35 cellular contexts compared by ENCODE assay signal in the genomic region with DNA sequence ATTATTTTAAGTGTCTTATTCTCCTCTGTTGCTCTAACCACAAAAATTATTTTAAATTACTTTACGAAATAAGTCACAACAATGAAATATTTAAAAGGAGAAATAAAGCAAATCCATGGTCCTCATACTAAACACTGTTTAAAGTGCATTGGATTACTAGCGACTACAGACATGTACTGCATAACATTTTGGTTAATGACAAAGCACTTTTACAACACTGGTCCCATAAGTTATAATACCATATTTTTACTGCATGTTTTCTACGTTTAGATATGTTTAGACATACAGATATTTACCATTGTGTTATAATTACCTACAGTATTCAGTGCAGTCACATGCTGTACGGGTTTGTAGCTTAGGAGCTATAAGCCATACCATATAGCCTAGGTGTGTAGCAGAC. TPM values are rescaled to one million over a fixed set of nuclear protein-coding genes. Genes with fewer than 3 reads are reported as not detected.
"Had no signal": no experiment of that assay in that cellular context is flagged by ENCODE, and none has a peak within 500 bp of the region (broad histone marks: within the 10 kb centered on the region; RNA-seq: fewer than 3 reads in every experiment).

No MANE protein-coding gene starts in this region.

- H3K9me3 ChIP-seq: adrenal gland, ascending aorta, body of pancreas had no signal

- H3K27me3 ChIP-seq: adrenal gland, ascending aorta, body of pancreas, brain microvascular endothelial cell, cardiac muscle cell had no signal

- FAIRE-seq: astrocyte, bronchial epithelial cell had no signal

- H3K27ac ChIP-seq: adrenal gland, ascending aorta, body of pancreas, brain microvascular endothelial cell, cardiac muscle cell had no signal

- DNase-seq: activated effector memory CD4-positive, alpha-beta T cell treated with anti-CD3 and anti-CD28 coated beads, Interleukin-2, amount 50 U/mL, for 16 hours; activated effector memory CD4-positive, alpha-beta T cell treated with Interleukin-2 at 50 U/mL for 16 hours; activated gamma-delta T cell; activated gamma-delta T cell treated with Interleukin-2 at 50 U/mL for 16 hours; activated naive CD4-positive, alpha-beta T cell; activated naive CD4-positive, alpha-beta T cell treated with anti-CD3 and anti-CD28 coated beads for 36 hours; activated naive CD4-positive, alpha-beta T cell treated with anti-CD3 and anti-CD28 coated beads, Interleukin-2, amount 10 ng/mL, durations not matched to agents 7 days and 5 days; activated naive CD4-positive, alpha-beta T cell treated with anti-CD3 and anti-CD28 coated beads, Interleukin-2, amount 50 U/mL, for 16 hours; activated naive CD4-positive, alpha-beta T cell treated with Interleukin-2 at 50 U/mL for 16 hours; activated naive CD8-positive, alpha-beta T cell treated with anti-CD3 and anti-CD28 coated beads for 36 hours; activated naive CD8-positive, alpha-beta T cell treated with anti-CD3 and anti-CD28 coated beads, Interleukin-2, amount 10 ng/mL, durations not matched to agents 7 days and 5 days; activated naive CD8-positive, alpha-beta T cell treated with anti-CD3 and anti-CD28 coated beads, Interleukin-2, amount 50 U/mL, for 24 hours; activated T-cell treated with anti-CD3 and anti-CD28 coated beads, Interleukin-2, amount 50 U/mL, for 1 hour; activated T-cell treated with anti-CD3 and anti-CD28 coated beads, Interleukin-2, amount 50 U/mL, for 24 hours; activated T-cell treated with anti-CD3 and anti-CD28 coated beads, Interleukin-2, amount 50 U/mL, for 4 hours; activated T-cell treated with anti-CD3 and anti-CD28 coated beads, Interleukin-2, amount 50 U/mL, for 48 hours; activated T-cell treated with anti-CD3 and anti-CD28 coated beads, Interleukin-2, amount 50 U/mL, for 72 hours; adrenal gland; amniotic stem cell; amygdala; anterior cingulate cortex; aorta; body of pancreas; brain microvascular endothelial cell; central memory CD4-positive, alpha-beta T cell; cerebellar nuclear complex had no signal

- ATAC-seq: activated naive CD4-positive, alpha-beta T cell treated with anti-CD3 and anti-CD28 coated beads, Interleukin-2, amount 50 U/mL, for 72 hours; activated naive CD8-positive, alpha-beta T cell treated with anti-CD3 and anti-CD28 coated beads, Interleukin-2, amount 50 U/mL, for 24 hours; activated T-cell treated with anti-CD3 and anti-CD28 coated beads, Interleukin-2, amount 50 U/mL, for 4 hours; activated T-cell treated with anti-CD3 and anti-CD28 coated beads, Interleukin-2, amount 50 U/mL, for 72 hours; activated T-helper 17 cell treated with anti-CD3 and anti-CD28 coated beads, Interleukin-2, amount 50 U/mL, for 72 hours; body of pancreas had no signal

- H3K36me3 ChIP-seq: cardiac muscle cell had no signal

- H3K4me1 ChIP-seq: ascending aorta, body of pancreas had no signal

- H3K4me3 ChIP-seq: adrenal gland, ascending aorta, body of pancreas, cardiac muscle cell had no signal

RNA-seq across cellular contexts. Expression of a gene that starts 59.2 kb away (rescaled TPM):
- total RNA-seq: activated naive CD4-positive, alpha-beta T cell treated with anti-CD3 and anti-CD28 coated beads for 36 hours; activated naive CD4-positive, alpha-beta T cell treated with anti-CD3 and anti-CD28 coated beads, Interleukin-2, amount 50 U/mL, for 72 hours; activated naive CD8-positive, alpha-beta T cell treated with anti-CD3 and anti-CD28 coated beads for 36 hours; activated naive CD8-positive, alpha-beta T cell treated with anti-CD3 and anti-CD28 coated beads, Interleukin-2, amount 10 ng/mL, durations not matched to agents 7 days and 5 days; activated T-cell treated with anti-CD3 and anti-CD28 coated beads, Interleukin-2, amount 50 U/mL, for 4 hours; activated T-cell treated with anti-CD3 and anti-CD28 coated beads, Interleukin-2, amount 50 U/mL, for 72 hours; activated T-helper 1 cell treated with anti-CD3 and anti-CD28 coated beads, Interleukin-12 subunit alpha, Interleukin-12 subunit beta, Interleukin-2, Interleukin-4 antibody, amounts not matched to agents 30 ng/mL and 10 ng/mL and 1 ng/mL, durations not matched to agents 14 hours and 24 hours and 36 hours; activated T-helper 17 cell treated with anti-CD3 and anti-CD28 coated beads, Interleukin-2, amount 50 U/mL, for 72 hours; activated T-helper 2 cell treated with anti-CD3 and anti-CD28 coated beads, Interferon-gamma antibody, Interleukin-2, Interleukin-4, amounts not matched to agents 10 μg/mL and 5 μg/mL and 100 μg/mL, durations not matched to agents 14 hours and 24 hours and 36 hours; astrocyte; bronchial epithelial cell; chondrocyte had no signal
- polyA plus RNA-seq: cardiac muscle cell had no signal
